Comparison of ENCODE assay signal across 16 cellular contexts in the genomic region with DNA sequence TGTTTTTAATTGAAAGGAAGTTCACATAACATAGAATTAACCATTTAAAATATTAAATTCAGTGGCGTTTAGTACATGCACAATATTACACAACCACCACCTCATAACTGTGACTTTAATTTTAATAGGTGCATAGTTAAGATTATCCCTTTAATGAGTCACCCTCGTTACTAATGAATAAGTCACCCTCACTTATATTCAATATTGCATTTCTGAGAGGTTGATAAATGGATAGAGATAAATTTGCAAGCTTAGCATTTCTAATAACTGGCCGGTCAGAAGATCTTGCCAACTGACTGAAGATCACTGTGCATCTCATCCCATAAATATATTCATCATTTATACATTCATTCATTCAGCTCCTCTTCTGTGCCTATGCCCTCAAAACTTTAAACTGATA.
"Had no signal": no experiment of that assay in that cellular context is flagged by ENCODE, and none has a peak within 500 bp of the region (broad histone marks: within the 10 kb centered on the region; RNA-seq: fewer than 3 reads in every experiment).

No MANE protein-coding gene starts in this region.

- H3K4me1 Mint-ChIP-seq: activated CD8-positive, alpha-beta memory T cell treated with anti-CD3 and anti-CD28 coated beads, Interleukin-2, amount 10 ng/mL, durations not matched to agents 7 days and 5 days; stimulated activated memory B cell treated with anti-CD40 and anti-IgM and Interleukin-4, amounts not matched to agents 10 μg/mL and 1 μg/mL and 100 μg/mL, for 72 hours had no signal

- H3K27ac ChIP-seq: testis had no signal

- H3K36me3 ChIP-seq: left lung had no signal

- H3K9me3 Mint-ChIP-seq: activated CD4-positive, alpha-beta memory T cell treated with anti-CD3 and anti-CD28 coated beads, Interleukin-2, amount 10 ng/mL, durations not matched to agents 7 days and 5 days; effector memory CD8-positive, alpha-beta T cell; nephron; stimulated activated memory B cell treated with anti-CD40 and anti-IgM and Interleukin-4, amounts not matched to agents 10 μg/mL and 1 μg/mL and 100 μg/mL, for 72 hours; T-cell; type B pancreatic cell; WTC11 had no signal

- DNase-seq: activated CD4-positive, alpha-beta memory T cell treated with anti-CD3 and anti-CD28 coated beads, Interleukin-2, amount 10 ng/mL, durations not matched to agents 7 days and 5 days; activated CD4-positive, alpha-beta T cell treated with anti-CD3 and anti-CD28 coated beads for 48 hours; activated CD8-positive, alpha-beta memory T cell treated with anti-CD3 and anti-CD28 coated beads, Interleukin-2, amount 10 ng/mL, durations not matched to agents 7 days and 5 days; dermis blood vessel endothelial cell; effector memory CD8-positive, alpha-beta T cell; left lung; midbrain; stimulated activated CD4-positive, alpha-beta T cell treated with anti-CD3 and anti-CD28 coated beads, Interleukin-4, amount 100 ng/mL, for 4 hours; T-cell; testis had no signal

- ATAC-seq: activated CD8-positive, alpha-beta memory T cell treated with anti-CD3 and anti-CD28 coated beads, Interleukin-2, amount 10 ng/mL, durations not matched to agents 7 days and 5 days; effector memory CD8-positive, alpha-beta T cell; stimulated activated memory B cell treated with anti-CD40 and anti-IgM and Interleukin-4, amounts not matched to agents 10 μg/mL and 1 μg/mL and 100 μg/mL, for 72 hours; T-cell; WTC11 had no signal

- H3K27me3 ChIP-seq: left lung, testis had no signal

- H3K4me3 ChIP-seq: left lung, psoas muscle, testis had no signal

- H3K36me3 Mint-ChIP-seq: activated CD8-positive, alpha-beta memory T cell treated with anti-CD3 and anti-CD28 coated beads, Interleukin-2, amount 10 ng/mL, durations not matched to agents 7 days and 5 days; stimulated activated memory B cell treated with anti-CD40 and anti-IgM and Interleukin-4, amounts not matched to agents 10 μg/mL and 1 μg/mL and 100 μg/mL, for 72 hours; T-cell; type B pancreatic cell; WTC11 had no signal

- H3K27ac Mint-ChIP-seq: activated CD4-positive, alpha-beta memory T cell treated with anti-CD3 and anti-CD28 coated beads, Interleukin-2, amount 10 ng/mL, durations not matched to agents 7 days and 5 days; activated CD8-positive, alpha-beta memory T cell treated with anti-CD3 and anti-CD28 coated beads, Interleukin-2, amount 10 ng/mL, durations not matched to agents 7 days and 5 days; activated naive CD8-positive, alpha-beta T cell; effector memory CD8-positive, alpha-beta T cell; stimulated activated memory B cell treated with anti-CD40 and anti-IgM and Interleukin-4, amounts not matched to agents 10 μg/mL and 1 μg/mL and 100 μg/mL, for 72 hours; T-cell; type B pancreatic cell; WTC11 had no signal

- H3K9me3 ChIP-seq: left lung, psoas muscle, testis had no signal

- H3K4me3 Mint-ChIP-seq: activated CD4-positive, alpha-beta memory T cell treated with anti-CD3 and anti-CD28 coated beads, Interleukin-2, amount 10 ng/mL, durations not matched to agents 7 days and 5 days; activated CD8-positive, alpha-beta memory T cell treated with anti-CD3 and anti-CD28 coated beads, Interleukin-2, amount 10 ng/mL, durations not matched to agents 7 days and 5 days; activated naive CD8-positive, alpha-beta T cell; effector memory CD8-positive, alpha-beta T cell; nephron; stimulated activated memory B cell treated with anti-CD40 and anti-IgM and Interleukin-4, amounts not matched to agents 10 μg/mL and 1 μg/mL and 100 μg/mL, for 72 hours; T-cell; type B pancreatic cell; WTC11 had no signal
